10 cellular contexts compared by ENCODE assay signal in genomic region chr11:65485820-65486219, GRCh38. TPM values are rescaled to one million over a fixed set of nuclear protein-coding genes. Genes with fewer than 3 reads are reported as not detected.
A peak's percentile ranks its signal among the peaks of the same experiment; 100 is the strongest.
DNase-seq lines count a peak whose midpoint lies in the region; ATAC-seq, FAIRE-seq and TF ChIP-seq lines count a peak whose summit lies in the region.
"Had no signal": no experiment of that assay in that cellular context is flagged by ENCODE, and none has a peak within 500 bp of the region (broad histone marks: within the 10 kb centered on the region; RNA-seq: fewer than 3 reads in every experiment).

No MANE protein-coding gene starts in this region.

- H3K4me1 ChIP-seq in A549 (peaks cover 82% of the 10 kb centered on the region), gastroesophageal sphincter (peaks cover 34 to 93% (median 59%) of the 10 kb centered on the region in 3 donors), ovary (ENCODE audit: insufficient read depth) (peaks cover 39% of the 10 kb centered on the region)
- no peaks in the 10 kb centered on the region for H3K4me1 ChIP-seq in effector memory CD4-positive, alpha-beta T cell (ENCODE audit: control insufficient read depth, insufficient read depth, low read length, poor library complexity, severe bottlenecking)

- TF ChIP-seq CTCF in A549 (IDR thresholded peaks at IDR 0.05) (no peak), RWPE1 (conservative IDR thresholded peaks at IDR 0.05; ENCODE audit: low read depth) (no peak), gastroesophageal sphincter (IDR thresholded peaks at IDR 0.05) (no peak), ovary (IDR thresholded peaks at IDR 0.05) (no peak)

- no peaks in the 10 kb centered on the region for H3K9me3 ChIP-seq in A549
- H3K9me3 ChIP-seq in gastroesophageal sphincter, result no peaks in the 10 kb centered on the region
- no peaks in the 10 kb centered on the region for H3K9me3 ChIP-seq in ovary
- no peaks in the 10 kb centered on the region for H3K9me3 ChIP-seq in effector memory CD4-positive, alpha-beta T cell (ENCODE audit: control insufficient read depth, low read length)

- peak overlapping the region; percentile 81 for H3K4me2 ChIP-seq in A549

- H3K27ac ChIP-seq in A549 (peak overlapping the region; percentile 93 to 99), RWPE1 (peak overlapping the region; percentile 99), gastroesophageal sphincter (peak overlapping the region; percentile 75 to 99 (median 97)), ovary (peak overlapping the region; percentile 47 to 86)
- H3K27ac ChIP-seq in effector memory CD4-positive, alpha-beta T cell (ENCODE audit: insufficient read depth, low read length, poor library complexity, severe bottlenecking), result no peak overlapping the region

- ATAC-seq in A549, result no peak
- no peak for ATAC-seq in gastroesophageal sphincter

- DNase-seq in A549 (ENCODE audit: low read depth in 1 of 2, low spot score in 1 of 2) (no peak), RWPE1 (ENCODE audit: low spot score) (no peak), ovary (no peak), kidney tubule cell (ENCODE audit: low spot score) (no peak), NCI-H524 treated with DMSO at 0.1 percent for 48 hours (lab: John Stamatoyannopoulos, UW) (no peak), NCI-H2196 treated with DMSO at 0.1 percent for 48 hours (lab: John Stamatoyannopoulos, UW; ENCODE audit: unreplicated experiment) (no peak)
- DNase-seq in effector memory CD4-positive, alpha-beta T cell, result no peak
- DNase-seq: central memory CD4-positive, alpha-beta T cell; NCI-H1105 treated with DMSO at 0.1 percent for 48 hours had no signal

- POLR2A ChIA-PET in A549 (lab: Yijun Ruan, JAX), result interaction anchor here (2.3 to 26.7 kb wide), 3 partner anchors 8 to 17 kb away, joined by 15 to 1006 read pairs (median 496); partner anchors contain the start of gene MALAT1
- POLR2A ChIA-PET in RWPE1 (lab: Yijun Ruan, JAX; ENCODE audit: low non-redundant PET), result interaction anchor here (1.5 to 3.2 kb wide), 2 partner anchors 9 to 12 kb away, joined by 6 to 13 read pairs; partner anchors contain the start of gene MALAT1

- H3K36me3 ChIP-seq in gastroesophageal sphincter, result no peaks in the 10 kb centered on the region
- no peaks in the 10 kb centered on the region for H3K36me3 ChIP-seq in ovary
- H3K36me3 ChIP-seq in effector memory CD4-positive, alpha-beta T cell (ENCODE audit: control insufficient read depth, insufficient read depth, low read length), result no peaks in the 10 kb centered on the region

- TF ChIP-seq EP300 in A549 (IDR thresholded peaks at IDR 0.05) (no peak), gastroesophageal sphincter (IDR thresholded peaks at IDR 0.05) (no peak), ovary (IDR thresholded peaks at IDR 0.05) (no peak)

- H3K27me3 ChIP-seq in gastroesophageal sphincter (no peaks in the 10 kb centered on the region), ovary (no peaks in the 10 kb centered on the region)
- H3K27me3 ChIP-seq in effector memory CD4-positive, alpha-beta T cell (replicated peaks; ENCODE audit: control insufficient read depth, insufficient read depth, low read length, poor library complexity, severe bottlenecking), result no peaks in the 10 kb centered on the region

- no peak for FAIRE-seq in A549 (lab: Jason Lieb, UNC)

- 33% methylated on average over 5 of the region's 5 CpGs for WGBS in A549 (ENCODE audit: missing lambda C conversion rate)
- WGBS in gastroesophageal sphincter (ENCODE audit: low coverage in 1 of 2), 2 donors, result 14 to 39% methylated on average over 3 to 5 of the region's 5 CpGs
- WGBS in ovary, 3 donors, result 36 to 62% (median 45%) methylated on average over 5 of the region's 5 CpGs

- H3K4me3 ChIP-seq in A549, result no peak overlapping the region
- no peak overlapping the region for H3K4me3 ChIP-seq in gastroesophageal sphincter
- no peak overlapping the region for H3K4me3 ChIP-seq in ovary
- no peak overlapping the region for H3K4me3 ChIP-seq in effector memory CD4-positive, alpha-beta T cell (ENCODE audit: insufficient read depth, low read depth, low read length, poor library complexity, severe bottlenecking)

- TF ChIP-seq POLR2A in A549 (IDR thresholded peaks at IDR 0.05; ENCODE audit: low read length), result no peak
- TF ChIP-seq POLR2A in gastroesophageal sphincter (IDR thresholded peaks at IDR 0.05), result no peak
- no peak for TF ChIP-seq POLR2A in ovary (IDR thresholded peaks at IDR 0.05)

- no peak for TF ChIP-seq RAD21 in A549 (conservative IDR thresholded peaks at IDR 0.05 in 1 of 2, IDR thresholded peaks at IDR 0.05 in 1 of 2)

- CTCF ChIA-PET in A549 (lab: Yijun Ruan, JAX) (interaction anchor here (1.3 to 30.0 kb wide), 5 partner anchors 12 to 40 kb away, joined by 4 to 947 read pairs (median 8); no protein-coding TSS in a partner anchor), RWPE1 (lab: Yijun Ruan, JAX) (no interaction called here)

- intact Hi-C loops in ovary (cut with DNase I), result no loop called here

TF ChIP-seq in A549, 52 proteins besides CTCF, POLR2A, EP300 and RAD21:
- TF ChIP-seq RNF2 (IDR thresholded peaks at IDR 0.05; ENCODE audit: borderline replicate concordance, low read depth), result no peak
- TF ChIP-seq ZSCAN20 (CRISPR knock-in tag; IDR thresholded peaks at IDR 0.05), result 0 out of 2 replicates have a peak, but pooled peaks have one; percentile 31

RNA-seq across cellular contexts. Expression of gene MALAT1, which starts 13.0 kb away (rescaled TPM):
- polyA plus RNA-seq in A549 (2011; rRNA removed) (1,041 and 1,340 TPM in 2 replicates), A549 (2017; fragmentation: RNase III; extraction: RNeasy Plus Mini Kit Qiagen cat#74134 plus additional on column Dnase treatment) (167 to 203 TPM (median 188 TPM) in 3 replicates), ovary (100 to 1,000 TPM; 396 to 616 TPM)
- polyA plus RNA-seq in A549 (2012; cell fraction: cytosol; rRNA removed), result 24.8 and 29.0 TPM in 2 replicates
- polyA plus RNA-seq in A549 (2012; cell fraction: nucleus; rRNA removed), result 215 and 608 TPM in 2 replicates
- 10,326 and 11,734 TPM in 2 replicates for polyA minus RNA-seq in A549 (2011; rRNA and poly(A)+ RNA removed)
- total RNA-seq in gastroesophageal sphincter (over 10,000 TPM in 2 of 4 donors, 1,000 to 10,000 TPM in 2; 2,194 to 20,520 (median 8,164) TPM), ovary (over 10,000 TPM in 4 of 7 donors, 1,000 to 10,000 TPM in 3; 4,813 to 13,132 (median 10,519) TPM)

RNA-seq across cellular contexts. Expression of gene SCYL1, which starts 39.1 kb away (rescaled TPM):
- polyA plus RNA-seq in A549 (2011; rRNA removed), result 30.8 and 33.6 TPM in 2 replicates
- 88.0 and 105 TPM in 2 replicates for polyA plus RNA-seq in A549 (2012; cell fraction: cytosol; rRNA removed)
- polyA plus RNA-seq in A549 (2012; cell fraction: nucleus; rRNA removed), result 125 and 152 TPM in 2 replicates
- polyA plus RNA-seq in A549 (2017; fragmentation: RNase III; extraction: RNeasy Plus Mini Kit Qiagen cat#74134 plus additional on column Dnase treatment), result 41.8 to 46.8 TPM (median 45.9 TPM) in 3 replicates
- 39.1 and 43.6 TPM in 2 replicates for polyA minus RNA-seq in A549 (2011; rRNA and poly(A)+ RNA removed)
- 10 to 100 TPM; 70.6 to 97.6 (median 89.2) TPM for total RNA-seq in gastroesophageal sphincter
- 100 to 1,000 TPM in 1 of 7 donors, 10 to 100 TPM in 6; 59.0 to 118 (median 96.2) TPM for total RNA-seq in ovary
- polyA plus RNA-seq in ovary, result 10 to 100 TPM; 11.7 to 71.6 TPM
